Comparison of ENCODE assay signal across 8 cellular contexts in the genomic region with DNA sequence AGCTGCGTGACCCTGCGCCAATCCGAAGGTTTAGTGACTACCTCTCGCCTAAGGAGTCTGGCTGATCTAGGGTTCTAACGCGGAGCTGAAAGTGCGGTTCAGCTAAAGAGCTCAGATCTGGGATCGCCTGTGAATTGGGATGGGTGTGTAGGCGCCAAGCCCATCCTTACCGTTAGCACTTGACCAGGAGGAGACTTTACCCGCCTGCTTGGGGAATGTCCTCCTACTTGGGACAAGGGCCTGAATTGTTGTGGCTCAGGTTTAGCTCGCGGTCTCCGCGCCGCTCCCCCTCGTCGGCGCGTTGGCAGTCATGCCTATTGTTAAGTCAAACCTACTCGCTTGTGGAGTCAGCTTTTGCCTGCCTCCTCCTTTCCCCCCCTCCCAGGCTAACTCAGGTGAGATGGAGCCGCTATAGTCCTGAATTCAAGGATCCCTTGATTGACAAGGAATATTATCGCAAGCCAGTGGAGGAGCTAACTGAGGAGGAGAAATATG. TPM values are rescaled to one million over a fixed set of nuclear protein-coding genes. Genes with fewer than 3 reads are reported as not detected.
DNase-seq lines count a peak whose midpoint lies in the region; ATAC-seq and TF ChIP-seq lines count a peak whose summit lies in the region.

No MANE protein-coding gene starts in this region.

- H3K4me3 ChIP-seq in GM12865 (ENCODE audit: low read depth, low read length) (peak overlapping the region; percentile 91), mammary epithelial cell (replicated peaks in 1 of 3; ENCODE audit: insufficient read depth in 1 of 3, low read depth in 2 of 3, low read length in 3 of 3) (peak overlapping the region; percentile 75 to 92 (median 79))
- H3K4me3 ChIP-seq in Jurkat, Clone E6-1 (ENCODE audit: low read length), result peak overlapping the region; percentile 99

- peaks cover 9% of the 10 kb centered on the region for H3K36me3 ChIP-seq in mammary epithelial cell (ENCODE audit: insufficient read depth, low read length)

- intact Hi-C loops in mammary epithelial cell (cut with micrococcal nuclease), result no loop called here

- H3K9me3 Mint-ChIP-seq in mesothelial cell of epicardium, result no peaks in the 10 kb centered on the region

- CTCF ChIA-PET in mammary epithelial cell (lab: Charles Lee; ENCODE audit: low non-redundant PET), result interaction anchor here (0.6 to 1.8 kb wide), 2 partner anchors 9 kb away, joined by 6 to 8 read pairs; partner anchors contain the start of gene MIF4GD

- peak overlapping the region; percentile 94 for H3K4me2 ChIP-seq in mammary epithelial cell (ENCODE audit: insufficient read depth, low read depth, low read length)

- H2AFZ ChIP-seq in mammary epithelial cell (ENCODE audit: low read depth, low read length), result peak overlapping the region; percentile 96

- H3K27ac Mint-ChIP-seq in mesothelial cell of epicardium, result peak overlapping the region; percentile 100

- no peak for ATAC-seq in HG02678 (IDR thresholded peaks at IDR 0.05; ENCODE audit: unreplicated experiment)
- no peak for ATAC-seq in HG03565 (IDR thresholded peaks at IDR 0.05; ENCODE audit: unreplicated experiment)

- in situ Hi-C loops in mammary epithelial cell (cut with MboI; ENCODE audit: low sequenced_read_pairs in 2 of 2), result no loop called here
- in situ Hi-C loops in GM13976 (cut with MboI; ENCODE audit: low sequenced_read_pairs, unreplicated experiment), result no loop called here

- H4K20me1 ChIP-seq in mammary epithelial cell (ENCODE audit: insufficient read depth, low read length), result no peaks in the 10 kb centered on the region

- no peak for TF ChIP-seq CTCF in GM12865 (IDR thresholded peaks at IDR 0.05; ENCODE audit: insufficient read depth, low read depth, low read length, missing control alignments)
- no peak for TF ChIP-seq CTCF in mammary epithelial cell (conservative IDR thresholded peaks at IDR 0.05 in 1 of 2, IDR thresholded peaks at IDR 0.05 in 1 of 2; ENCODE audit: extremely low read depth in 1 of 2, insufficient read depth in 1 of 2, low read depth in 1 of 2, low read length in 2 of 2)
- TF ChIP-seq CTCF in mesothelial cell of epicardium (IDR thresholded peaks at IDR 0.05; ENCODE audit: unreplicated experiment), result no peak
- no peak for TF ChIP-seq CTCF in GM13976 (IDR thresholded peaks at IDR 0.05; ENCODE audit: borderline replicate concordance, control extremely low read depth, extremely low read depth, insufficient read depth, missing control alignments)

- no peaks in the 10 kb centered on the region for H3K27me3 Mint-ChIP-seq in mesothelial cell of epicardium (ENCODE audit: low read depth)

- DNase-seq in GM12865 (ENCODE audit: low read depth) (no peak), mammary epithelial cell (peak; percentile 32), mesothelial cell of epicardium (ENCODE audit: low spot score in 2 of 2, unreplicated experiment in 2 of 2) (no peak), GM13976 (ENCODE audit: low spot score) (no peak), GOT3 (lab: John Stamatoyannopoulos, UW) (no peak)
- DNase-seq in Jurkat, Clone E6-1 (ENCODE audit: low read depth, low spot score), result no peak

- peak overlapping the region; percentile 98 for H3K27ac ChIP-seq in mammary epithelial cell (ENCODE audit: insufficient read depth, low read depth, low read length)

- peak overlapping the region; percentile 100 for H3K9ac ChIP-seq in mammary epithelial cell (ENCODE audit: insufficient read depth, low read length)

- H3K36me3 Mint-ChIP-seq in mesothelial cell of epicardium, result peaks cover 6% of the 10 kb centered on the region

- BruUV-seq in mammary epithelial cell (replicated peaks; lab: Mats Ljungman, UMichigan), result no TSS peak

- H3K4me3 Mint-ChIP-seq in mesothelial cell of epicardium, result peak overlapping the region; percentile 98

- dilution Hi-C loops in mammary epithelial cell (cut with HindIII; ENCODE audit: low sequenced_read_pairs), result loop anchor here (5.0 kb wide), 1 partner anchor 60 kb away; no protein-coding TSS in a partner anchor

- H3K9me3 ChIP-seq in mammary epithelial cell (replicated peaks; ENCODE audit: insufficient read depth, low read length), result no peaks in the 10 kb centered on the region

- H3K27me3 ChIP-seq in mammary epithelial cell (ENCODE audit: insufficient read depth, low read length), result no peaks in the 10 kb centered on the region

- 3% methylated on average over 17 of the region's 23 CpGs for WGBS in mammary epithelial cell (ENCODE audit: low coverage, missing lambda C conversion rate)

- H3K4me1 Mint-ChIP-seq in mesothelial cell of epicardium, result peaks cover 32% of the 10 kb centered on the region

- H3K4me1 ChIP-seq in mammary epithelial cell (ENCODE audit: insufficient read depth, low read length), result peaks cover 18% of the 10 kb centered on the region

- peaks cover 55% of the 10 kb centered on the region for H3K79me2 ChIP-seq in mammary epithelial cell (ENCODE audit: insufficient read depth, low read length)

RNA-seq across cellular contexts. Expression of gene MRPS7, which starts 0.5 kb away (rescaled TPM):
- polyA plus RNA-seq in Jurkat, Clone E6-1 (2012; ENCODE audit: insufficient read depth, insufficient read length), result 157 TPM
- total RNA-seq in mammary epithelial cell (10 to 100 TPM; 36.0 to 55.5 TPM), mesothelial cell of epicardium (44.2 to 49.2 TPM (median 45.3 TPM) in 3 replicates)
- polyA plus RNA-seq in mammary epithelial cell, result 77.7 TPM
- 122 TPM for polyA minus RNA-seq in mammary epithelial cell

RNA-seq across cellular contexts. Expression of gene GGA3, which starts 0.8 kb away (rescaled TPM):
- polyA plus RNA-seq in Jurkat, Clone E6-1 (2012; ENCODE audit: insufficient read depth, insufficient read length), result 50.1 TPM
- total RNA-seq in mammary epithelial cell (10 to 100 TPM in 1 of 2 donors, 1 to 10 TPM in 1; 9.7 to 30.9 TPM), mesothelial cell of epicardium (54.6 to 61.2 TPM (median 58.3 TPM) in 3 replicates)
- 20.2 TPM for polyA plus RNA-seq in mammary epithelial cell
- polyA minus RNA-seq in mammary epithelial cell, result 21.6 TPM

RNA-seq across cellular contexts. Expression of gene MIF4GD, which starts 8.9 kb away (rescaled TPM):
- polyA plus RNA-seq in Jurkat, Clone E6-1 (2012; ENCODE audit: insufficient read depth, insufficient read length), result 75.8 TPM
- total RNA-seq in mammary epithelial cell (10 to 100 TPM in 1 of 2 donors, 1 to 10 TPM in 1; 9.7 to 14.6 TPM), mesothelial cell of epicardium (10.6 to 11.5 TPM (median 11.2 TPM) in 3 replicates)
- 21.0 TPM for polyA plus RNA-seq in mammary epithelial cell
- polyA minus RNA-seq in mammary epithelial cell, result 10.6 TPM

RNA-seq across cellular contexts. Expression of gene SLC25A19, which starts 27.1 kb away (rescaled TPM):
- polyA plus RNA-seq in Jurkat, Clone E6-1 (2012; ENCODE audit: insufficient read depth, insufficient read length), result 68.9 TPM
- total RNA-seq in mammary epithelial cell (10 to 100 TPM in 1 of 2 donors, 1 to 10 TPM in 1; 4.5 to 12.1 TPM), mesothelial cell of epicardium (9.8 to 10.4 TPM (median 10.3 TPM) in 3 replicates)
- 14.8 TPM for polyA plus RNA-seq in mammary epithelial cell
- 30.3 TPM for polyA minus RNA-seq in mammary epithelial cell

RNA-seq across cellular contexts. Expression of gene NUP85, which starts 56.7 kb away (rescaled TPM):
- 119 TPM for polyA plus RNA-seq in Jurkat, Clone E6-1 (2012; ENCODE audit: insufficient read depth, insufficient read length)
- total RNA-seq in mammary epithelial cell (10 to 100 TPM; 28.2 to 60.8 TPM), mesothelial cell of epicardium (69.6 to 79.7 TPM (median 71.9 TPM) in 3 replicates)
- polyA plus RNA-seq in mammary epithelial cell, result 75.8 TPM
- polyA minus RNA-seq in mammary epithelial cell, result 144 TPM
